In the genomic region with DNA sequence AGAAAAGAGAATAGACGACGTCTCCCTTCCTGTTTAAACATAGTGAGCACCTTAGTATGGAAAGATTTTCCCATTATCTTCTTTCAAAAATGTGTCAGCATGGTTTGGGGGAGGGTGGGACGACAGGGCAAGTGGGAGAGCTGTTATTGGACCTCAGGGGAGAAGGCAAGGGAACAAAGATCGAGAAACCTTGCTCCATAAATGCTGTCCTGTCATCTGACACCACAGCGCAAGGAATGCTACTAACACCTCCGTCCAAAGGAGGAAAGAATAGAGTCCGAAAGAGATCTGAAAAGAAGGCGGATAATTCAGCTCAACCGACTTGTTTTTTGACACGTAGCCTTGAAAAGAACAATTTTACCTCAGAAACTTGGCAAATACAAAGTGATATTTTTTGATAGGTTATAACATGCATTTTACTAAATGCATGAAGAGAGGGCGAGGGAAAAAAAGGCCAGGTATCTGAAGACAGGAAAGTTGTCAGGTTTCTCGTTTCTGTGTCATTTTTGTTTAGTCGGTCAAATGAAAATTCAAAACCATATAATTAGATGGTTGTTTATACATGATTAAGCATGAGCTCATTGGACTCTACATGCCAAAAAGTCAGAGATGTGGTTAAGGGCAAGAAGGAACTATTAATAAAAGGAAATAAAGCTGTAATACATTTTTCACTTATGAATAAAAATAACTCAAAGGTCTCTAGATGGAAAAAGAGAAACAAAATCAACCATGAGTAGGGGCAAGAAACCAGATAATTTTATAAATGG, we compare ENCODE assay signal across 10 cellular contexts.
DNase-seq lines count a peak whose midpoint lies in the region; ATAC-seq and TF ChIP-seq lines count a peak whose summit lies in the region.
"Had no signal": no experiment of that assay in that cellular context is flagged by ENCODE, and none has a peak within 500 bp of the region (broad histone marks: within the 10 kb centered on the region; RNA-seq: fewer than 3 reads in every experiment).

No MANE protein-coding gene starts in this region.

- no peaks in the 10 kb centered on the region for H3K9me2 ChIP-seq in SK-N-SH

- TF ChIP-seq CTCF in SK-N-SH (IDR thresholded peaks at IDR 0.05) (no peak), psoas muscle (IDR thresholded peaks at IDR 0.05) (no peak)

- H3K9me3 ChIP-seq in SK-N-SH: no peaks in the 10 kb centered on the region
- no peaks in the 10 kb centered on the region for H3K9me3 ChIP-seq in psoas muscle
- H3K9me3 ChIP-seq: SJCRH30 had no signal

- ATAC-seq in psoas muscle (peak in 3 of 4 donors; percentile 42 to 80 (median 52)), GM18909 (IDR thresholded peaks at IDR 0.05; ENCODE audit: poor library complexity, unreplicated experiment) (no peak)

- peak overlapping the region; percentile 27; the same call in 1 of the 2 replicates for H3K9ac ChIP-seq in SK-N-SH

- 72% methylated on average over 13 of the region's 13 CpGs for WGBS in SK-N-SH (ENCODE audit: low lambda C conversion rate)
- 38 to 45% (median 40%) methylated on average over 13 of the region's 13 CpGs for WGBS in psoas muscle, 3 donors

- no peaks in the 10 kb centered on the region for H3K27me3 ChIP-seq in SK-N-SH (ENCODE audit: insufficient read depth)
- H3K27me3 ChIP-seq in psoas muscle (ENCODE audit: insufficient read depth in 3 of 3, low read length in 2 of 3): no peaks in the 10 kb centered on the region
- H3K27me3 ChIP-seq: SJCRH30 had no signal

- H4K20me1 ChIP-seq in SK-N-SH (ENCODE audit: insufficient read depth): no peaks in the 10 kb centered on the region

- POLR2A ChIA-PET in SK-N-SH (lab: Yijun Ruan, JAX): no interaction called here

- DNase-seq in ELR (ENCODE audit: low read depth): peak; percentile 84
- no peak for DNase-seq in SK-N-SH
- DNase-seq in fibroblast of peridontal ligament (ENCODE audit: extremely low read depth): peak; percentile 67
- no peak for DNase-seq in psoas muscle
- DNase-seq in substantia nigra (lab: John Stamatoyannopoulos, UW): no peak
- no peak for DNase-seq in NCI-H524 treated with DMSO at 0.1 percent for 48 hours (lab: John Stamatoyannopoulos, UW)
- DNase-seq in RKO (ENCODE audit: low spot score): no peak
- DNase-seq: activated gamma-delta T cell, SJCRH30 had no signal

- intact Hi-C loops in psoas muscle (cut with DNase I): loop anchor here in 1 of 2 donors (10.0 kb wide), 1 partner anchor 151 kb away; no protein-coding TSS in a partner anchor

- H3K27ac ChIP-seq in SK-N-SH (ENCODE audit: low read depth in 2 of 2, low read length in 1 of 2): peak overlapping the region in 1 of 2 experiments; percentile 73; a peak in 2 of 4 replicates
- no peak overlapping the region for H3K27ac ChIP-seq in psoas muscle
- no peak overlapping the region for H3K27ac ChIP-seq in substantia nigra (ENCODE audit: low read depth, low read length, poor library complexity, severe bottlenecking)
- H3K27ac ChIP-seq: SJCRH30 had no signal

- CTCF ChIA-PET in SK-N-SH (lab: Yijun Ruan, JAX): no interaction called here

- no peak for TF ChIP-seq EP300 in SK-N-SH (IDR thresholded peaks at IDR 0.05; ENCODE audit: borderline replicate concordance in 1 of 2, low read depth in 1 of 2, low read length in 1 of 2)

- H3K79me2 ChIP-seq in SK-N-SH (ENCODE audit: insufficient read depth): peaks cover 74% of the 10 kb centered on the region

- peaks cover 10% of the 10 kb centered on the region for H3F3A ChIP-seq in SK-N-SH (replicated peaks; ENCODE audit: insufficient read depth)

- TF ChIP-seq RAD21 in SK-N-SH (IDR thresholded peaks at IDR 0.05; ENCODE audit: low read length): no peak

- no peak overlapping the region for H2AFZ ChIP-seq in SK-N-SH (ENCODE audit: low read depth)

- no peaks in the 10 kb centered on the region for H3K36me3 ChIP-seq in SK-N-SH (replicated peaks in 1 of 2; ENCODE audit: control insufficient read depth in 1 of 2, insufficient read depth in 2 of 2, low read length in 1 of 2)
- no peaks in the 10 kb centered on the region for H3K36me3 ChIP-seq in psoas muscle (ENCODE audit: insufficient read depth in 1 of 2, low read depth in 1 of 2)
- H3K36me3 ChIP-seq: SJCRH30 had no signal

- peak overlapping the region; percentile 61; the same call in 1 of the 2 replicates for H3K4me2 ChIP-seq in SK-N-SH

- H3K4me1 ChIP-seq in SK-N-SH (ENCODE audit: control insufficient read depth in 1 of 2, insufficient read depth in 2 of 2, low read depth in 1 of 2, low read length in 1 of 2) (peaks cover 0 to 32% of the 10 kb centered on the region in 2 experiments; a peak in 2 of 4 replicates), psoas muscle (peaks cover 8% of the 10 kb centered on the region)
- H3K4me1 ChIP-seq: SJCRH30 had no signal

- H3K4me3 ChIP-seq in SK-N-SH (ENCODE audit: low read depth in 2 of 2, low read length in 1 of 2) (no peak overlapping the region), psoas muscle (peak overlapping the region; percentile 52)
- H3K4me3 ChIP-seq: SJCRH30 had no signal

TF ChIP-seq in SK-N-SH, 30 proteins besides CTCF, POLR2A, EP300 and RAD21:
- TF ChIP-seq NFIC (IDR thresholded peaks at IDR 0.05; ENCODE audit: borderline replicate concordance): peak; percentile 44; the same call in 1 of the 2 replicates
- no peak for TF ChIP-seq GATA2 (CRISPR knock-in tag; IDR thresholded peaks at IDR 0.05)
- peak; percentile 44; the same call in 1 of the 2 replicates for TF ChIP-seq FOSL2 (IDR thresholded peaks at IDR 0.05; ENCODE audit: borderline replicate concordance, low read depth)
- TF ChIP-seq JUND (IDR thresholded peaks at IDR 0.05): 0 out of 2 replicates have a peak, but pooled peaks have one; percentile 10
- TF ChIP-seq, protein P1, sequence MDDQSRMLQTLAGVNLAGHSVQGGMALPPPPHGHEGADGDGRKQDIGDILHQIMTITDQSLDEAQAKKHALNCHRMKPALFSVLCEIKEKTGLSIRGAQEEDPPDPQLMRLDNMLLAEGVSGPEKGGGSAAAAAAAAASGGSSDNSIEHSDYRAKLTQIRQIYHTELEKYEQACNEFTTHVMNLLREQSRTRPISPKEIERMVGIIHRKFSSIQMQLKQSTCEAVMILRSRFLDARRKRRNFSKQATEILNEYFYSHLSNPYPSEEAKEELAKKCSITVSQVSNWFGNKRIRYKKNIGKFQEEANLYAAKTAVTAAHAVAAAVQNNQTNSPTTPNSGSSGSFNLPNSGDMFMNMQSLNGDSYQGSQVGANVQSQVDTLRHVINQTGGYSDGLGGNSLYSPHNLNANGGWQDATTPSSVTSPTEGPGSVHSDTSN (IDR thresholded peaks at IDR 0.05): peak; percentile 30; the same call in 1 of the 2 replicates
- TF ChIP-seq TCF12 (IDR thresholded peaks at IDR 0.05): peak; percentile 40
- TF ChIP-seq SIN3A (IDR thresholded peaks at IDR 0.05; ENCODE audit: borderline replicate concordance, low read depth, low read length): no peak

Comparison
In these comparisons a context has a peak if more than half of its experiments do, and no peak if none do; other contexts are left out.
1. DNase-seq: peak in ELR (single experiment) and fibroblast of peridontal ligament (single experiment); none in SK-N-SH (single experiment), psoas muscle (0 of 2), substantia nigra (0 of 49), NCI-H524 treated with DMSO at 0.1 percent for 48 hours (single experiment) and RKO (single experiment).